ENCODE assay signal across 17 cellular contexts in the genomic region with DNA sequence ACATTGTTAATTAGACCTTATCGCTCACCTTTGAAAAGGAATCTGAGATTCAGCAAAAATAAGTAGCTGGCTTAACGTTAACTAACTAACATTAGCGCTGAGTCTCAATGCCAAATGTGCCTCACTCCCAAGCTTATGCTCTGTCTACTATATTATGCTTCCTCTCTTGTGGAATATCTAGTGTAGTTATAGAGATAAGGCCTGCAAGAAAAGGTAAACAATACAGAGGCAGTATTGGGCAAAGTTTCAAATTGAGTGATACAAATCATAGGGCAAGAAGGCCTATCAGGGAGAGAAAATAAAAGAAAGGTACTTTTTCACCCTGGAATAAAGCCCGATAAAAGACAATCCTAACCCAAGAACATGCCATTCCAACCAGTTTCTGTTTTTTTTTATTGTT.
"Had no signal": no experiment of that assay in that cellular context is flagged by ENCODE, and none has a peak within 500 bp of the region (broad histone marks: within the 10 kb centered on the region; RNA-seq: fewer than 3 reads in every experiment).

No MANE protein-coding gene starts in this region.

- H3K4me3 ChIP-seq: dorsolateral prefrontal cortex, esophagus squamous epithelium, gastroesophageal sphincter, right atrium auricular region, tibial artery, upper lobe of left lung, uterus had no signal

- H3K4me1 ChIP-seq: esophagus squamous epithelium, gastroesophageal sphincter, right atrium auricular region, tibial artery, uterus had no signal

- ATAC-seq: gastroesophageal sphincter; naive thymus-derived CD8-positive, alpha-beta T cell; stimulated activated memory B cell treated with anti-CD40 and anti-IgM and Interleukin-4, amounts not matched to agents 10 μg/mL and 1 μg/mL and 100 μg/mL, for 72 hours had no signal

- H3K36me3 ChIP-seq: esophagus squamous epithelium, neutrophil, upper lobe of left lung, uterus had no signal

- DNase-seq: cortex of kidney; dorsolateral prefrontal cortex; effector memory CD4-positive, alpha-beta T cell; esophagus squamous epithelium; foreskin fibroblast; glutamatergic neuron; mammary epithelial cell; naive thymus-derived CD8-positive, alpha-beta T cell; stimulated activated CD4-positive, alpha-beta T cell treated with anti-CD3 and anti-CD28 coated beads, Interleukin-4, amount 100 ng/mL, for 1 hour; tibial artery; upper lobe of left lung; uterus had no signal

- H3K9me3 ChIP-seq: esophagus squamous epithelium, gastroesophageal sphincter, neutrophil, right atrium auricular region, tibial artery, upper lobe of left lung, uterus had no signal

- H3K27ac ChIP-seq: dorsolateral prefrontal cortex, esophagus squamous epithelium, gastroesophageal sphincter, neutrophil, right atrium auricular region, tibial artery, upper lobe of left lung, uterus had no signal

- FAIRE-seq: endometrium had no signal

- H3K27me3 ChIP-seq: dorsolateral prefrontal cortex, esophagus squamous epithelium, gastroesophageal sphincter, neutrophil, right atrium auricular region, tibial artery, upper lobe of left lung, uterus had no signal
